ENCODE assay signal across 13 cellular contexts in genomic region chr3:183266454-183266853, GRCh38. TPM values are rescaled to one million over a fixed set of nuclear protein-coding genes. Genes with fewer than 3 reads are reported as not detected.
DNase-seq lines count a peak whose midpoint lies in the region; ATAC-seq and TF ChIP-seq lines count a peak whose summit lies in the region.
"Had no signal": no experiment of that assay in that cellular context is flagged by ENCODE, and none has a peak within 500 bp of the region (broad histone marks: within the 10 kb centered on the region; RNA-seq: fewer than 3 reads in every experiment).

No MANE protein-coding gene starts in this region.

- H3K4me3 ChIP-seq in SJCRH30 (no peak overlapping the region), hepatocyte (no peak overlapping the region)

- peaks cover 8% of the 10 kb centered on the region; the same call in 1 of the 2 replicates for H3K36me3 ChIP-seq in SJCRH30
- peaks cover 6% of the 10 kb centered on the region for H3K36me3 ChIP-seq in hepatocyte (replicated peaks; ENCODE audit: insufficient read depth, low read depth)
- H3K36me3 ChIP-seq: uterus had no signal

- 82% methylated on average over 3 of the region's 3 CpGs for WGBS in hepatocyte (ENCODE audit: low lambda C conversion rate, missing lambda C conversion rate)

- peak overlapping the region; percentile 14 for H3K4me3 Mint-ChIP-seq in activated T-cell treated with anti-CD3 and anti-CD28 coated beads, Interleukin-2, amount 50 U/mL, for 4 hours
- H3K4me3 Mint-ChIP-seq in activated T-cell treated with anti-CD3 and anti-CD28 coated beads, Interleukin-2, amount 50 U/mL, for 24 hours, result no peak overlapping the region
- H3K4me3 Mint-ChIP-seq in stimulated activated naive CD8-positive, alpha-beta T cell treated with anti-CD3 and anti-CD28 coated beads, Interleukin-15, Interleukin-2, amounts not matched to agents 100 ng/mL and 50 ng/mL, for 24 hours, result peak overlapping the region; percentile 64
- H3K4me3 Mint-ChIP-seq: T-cell had no signal

- H3K79me2 ChIP-seq in hepatocyte, result peaks cover 95% of the 10 kb centered on the region

- ATAC-seq in activated T-cell treated with anti-CD3 and anti-CD28 coated beads, Interleukin-2, amount 50 U/mL, for 4 hours, result peak; percentile 57 to 60
- ATAC-seq in HG03175 (IDR thresholded peaks at IDR 0.05; ENCODE audit: unreplicated experiment), result no peak

- H3K9me3 ChIP-seq in SJCRH30 (replicated peaks) (no peaks in the 10 kb centered on the region), hepatocyte (ENCODE audit: low read depth) (no peaks in the 10 kb centered on the region)
- H3K9me3 ChIP-seq: uterus had no signal

- H3K27ac Mint-ChIP-seq in activated T-cell treated with anti-CD3 and anti-CD28 coated beads, Interleukin-2, amount 50 U/mL, for 24 hours, result no peak overlapping the region
- no peak overlapping the region for H3K27ac Mint-ChIP-seq in stimulated activated naive CD8-positive, alpha-beta T cell treated with anti-CD3 and anti-CD28 coated beads, Interleukin-15, Interleukin-2, amounts not matched to agents 100 ng/mL and 50 ng/mL, for 24 hours
- H3K27ac Mint-ChIP-seq: T-cell had no signal

- TF ChIP-seq CTCF in hepatocyte (IDR thresholded peaks at IDR 0.05; ENCODE audit: poor library complexity), result no peak

- peaks cover 24% of the 10 kb centered on the region for H3K36me3 Mint-ChIP-seq in activated T-cell treated with anti-CD3 and anti-CD28 coated beads, Interleukin-2, amount 50 U/mL, for 4 hours (ENCODE audit: insufficient read depth)
- peaks cover 53% of the 10 kb centered on the region for H3K36me3 Mint-ChIP-seq in activated T-cell treated with anti-CD3 and anti-CD28 coated beads, Interleukin-2, amount 50 U/mL, for 24 hours (ENCODE audit: low read depth)
- peaks cover 46% of the 10 kb centered on the region for H3K36me3 Mint-ChIP-seq in stimulated activated naive CD8-positive, alpha-beta T cell treated with anti-CD3 and anti-CD28 coated beads, Interleukin-15, Interleukin-2, amounts not matched to agents 100 ng/mL and 50 ng/mL, for 24 hours (ENCODE audit: low read depth)

- H3K27me3 ChIP-seq in SJCRH30, result no peaks in the 10 kb centered on the region
- no peaks in the 10 kb centered on the region for H3K27me3 ChIP-seq in hepatocyte
- H3K27me3 ChIP-seq: uterus had no signal

- no peak for DNase-seq in activated T-cell treated with anti-CD3 and anti-CD28 coated beads, Interleukin-2, amount 50 U/mL, for 4 hours
- DNase-seq in activated T-cell treated with anti-CD3 and anti-CD28 coated beads, Interleukin-2, amount 50 U/mL, for 24 hours, result no peak
- no peak for DNase-seq in SJCRH30
- DNase-seq in hepatocyte (ENCODE audit: low spot score), result no peak
- no peak for DNase-seq in hepatic stellate cell (ENCODE audit: low spot score)
- no peak for DNase-seq in nucleus accumbens (lab: John Stamatoyannopoulos, UW)
- DNase-seq: midbrain, NCI-H187 treated with DMSO at 0.1 percent for 48 hours, NCI-H524 treated with DMSO at 0.1 percent for 48 hours, T-cell had no signal

- H3K4me1 Mint-ChIP-seq in activated T-cell treated with anti-CD3 and anti-CD28 coated beads, Interleukin-2, amount 50 U/mL, for 4 hours (ENCODE audit: low read depth), result peaks cover 5% of the 10 kb centered on the region
- H3K4me1 Mint-ChIP-seq in activated T-cell treated with anti-CD3 and anti-CD28 coated beads, Interleukin-2, amount 50 U/mL, for 24 hours (ENCODE audit: low read depth), result peaks cover 15% of the 10 kb centered on the region
- H3K4me1 Mint-ChIP-seq in stimulated activated naive CD8-positive, alpha-beta T cell treated with anti-CD3 and anti-CD28 coated beads, Interleukin-15, Interleukin-2, amounts not matched to agents 100 ng/mL and 50 ng/mL, for 24 hours (ENCODE audit: low read depth), result peaks cover 9% of the 10 kb centered on the region
- H3K4me1 Mint-ChIP-seq: T-cell had no signal

- H3K4me1 ChIP-seq in SJCRH30 (peaks cover 26% of the 10 kb centered on the region), hepatocyte (ENCODE audit: insufficient read depth) (peaks cover 56% of the 10 kb centered on the region)
- H3K4me1 ChIP-seq: uterus had no signal

- peaks cover 4% of the 10 kb centered on the region for H3K27me3 Mint-ChIP-seq in activated T-cell treated with anti-CD3 and anti-CD28 coated beads, Interleukin-2, amount 50 U/mL, for 4 hours (ENCODE audit: low read depth)
- H3K27me3 Mint-ChIP-seq in activated T-cell treated with anti-CD3 and anti-CD28 coated beads, Interleukin-2, amount 50 U/mL, for 24 hours, result no peaks in the 10 kb centered on the region
- H3K27me3 Mint-ChIP-seq in stimulated activated naive CD8-positive, alpha-beta T cell treated with anti-CD3 and anti-CD28 coated beads, Interleukin-15, Interleukin-2, amounts not matched to agents 100 ng/mL and 50 ng/mL, for 24 hours, result no peaks in the 10 kb centered on the region

- peak overlapping the region; percentile 53 for H3K27ac ChIP-seq in SJCRH30
- H3K27ac ChIP-seq in hepatocyte, result peak overlapping the region; percentile 87

- peak overlapping the region; percentile 64 for H3K4me2 ChIP-seq in hepatocyte

- H2AFZ ChIP-seq in hepatocyte, result no peak overlapping the region

- peaks cover 8% of the 10 kb centered on the region for H4K20me1 ChIP-seq in hepatocyte (ENCODE audit: insufficient read depth, poor library complexity, severe bottlenecking)

- no peaks in the 10 kb centered on the region for H3K9me2 ChIP-seq in hepatocyte (replicated peaks; ENCODE audit: insufficient read depth)

- no peaks in the 10 kb centered on the region for H3K9me3 Mint-ChIP-seq in activated T-cell treated with anti-CD3 and anti-CD28 coated beads, Interleukin-2, amount 50 U/mL, for 4 hours
- H3K9me3 Mint-ChIP-seq in activated T-cell treated with anti-CD3 and anti-CD28 coated beads, Interleukin-2, amount 50 U/mL, for 24 hours, result no peaks in the 10 kb centered on the region
- H3K9me3 Mint-ChIP-seq in stimulated activated naive CD8-positive, alpha-beta T cell treated with anti-CD3 and anti-CD28 coated beads, Interleukin-15, Interleukin-2, amounts not matched to agents 100 ng/mL and 50 ng/mL, for 24 hours, result no peaks in the 10 kb centered on the region
- H3K9me3 Mint-ChIP-seq: T-cell had no signal

RNA-seq across cellular contexts. Expression of gene B3GNT5, which starts 13.4 kb away (rescaled TPM):
- 10 to 100 TPM; 24.1 to 66.6 (median 34.1) TPM for total RNA-seq in activated T-cell treated with anti-CD3 and anti-CD28 coated beads, Interleukin-2, amount 50 U/mL, for 4 hours
- total RNA-seq in SJCRH30 (2014; rRNA removed; shearing (Covaris generic)), result 16.5 and 19.7 TPM in 2 replicates
- 39.6 and 40.7 TPM in 2 replicates for total RNA-seq in hepatocyte
- 16.2 and 22.7 TPM in 2 replicates for polyA plus RNA-seq in hepatocyte
